Comparison of ENCODE assay signal across 19 cellular contexts in genomic region chr7:5453566-5454075, GRCh38. TPM values are rescaled to one million over a fixed set of nuclear protein-coding genes. Genes with fewer than 3 reads are reported as not detected.
DNase-seq lines count a peak whose midpoint lies in the region; ATAC-seq, FAIRE-seq and TF ChIP-seq lines count a peak whose summit lies in the region.
"Had no signal": no experiment of that assay in that cellular context is flagged by ENCODE, and none has a peak within 500 bp of the region (broad histone marks: within the 10 kb centered on the region; RNA-seq: fewer than 3 reads in every experiment).

No MANE protein-coding gene starts in this region.

- H3K27me3 ChIP-seq in HepG2 (ENCODE audit: control insufficient read depth in 1 of 2, insufficient read depth in 2 of 2, low read length in 2 of 2) (peaks cover 0 to 4% of the 10 kb centered on the region in 2 experiments; a peak in 4 of 5 replicates), right lobe of liver (no peaks in the 10 kb centered on the region), K562 (ENCODE audit: control insufficient read depth in 2 of 2, insufficient read depth in 2 of 2, low read length in 2 of 2) (no peaks in the 10 kb centered on the region), neural progenitor cell (no peaks in the 10 kb centered on the region)
- H3K27me3 ChIP-seq: BLaER1 had no signal

- H3K27ac Mint-ChIP-seq in neural progenitor cell, result no peak overlapping the region
- H3K27ac Mint-ChIP-seq in stimulated activated naive B cell treated with anti-CD40 and anti-IgM and Interleukin-4, amounts not matched to agents 10 μg/mL and 1 μg/mL and 100 μg/mL, for 72 hours, result no peak overlapping the region
- H3K27ac Mint-ChIP-seq: CD14-positive monocyte, HFFc6, IgD-negative memory B cell had no signal

- peak overlapping the region; percentile 21 for H3K4me3 Mint-ChIP-seq in neural progenitor cell
- H3K4me3 Mint-ChIP-seq in stimulated activated naive B cell treated with anti-CD40 and anti-IgM and Interleukin-4, amounts not matched to agents 10 μg/mL and 1 μg/mL and 100 μg/mL, for 72 hours, result no peak overlapping the region
- H3K4me3 Mint-ChIP-seq: CD14-positive monocyte; CD4-positive, alpha-beta memory T cell; HFFc6; IgD-negative memory B cell had no signal

- no peak overlapping the region for H3K4me3 ChIP-seq in HepG2 (replicated peaks in 1 of 3; ENCODE audit: insufficient read depth in 1 of 3, low read depth in 2 of 3, low read length in 3 of 3)
- H3K4me3 ChIP-seq in right lobe of liver, result no peak overlapping the region
- H3K4me3 ChIP-seq in K562, result no peak overlapping the region
- no peak overlapping the region for H3K4me3 ChIP-seq in neural progenitor cell
- H3K4me3 ChIP-seq: A549, BLaER1, GM23248 had no signal

- no peak overlapping the region for H2AFZ ChIP-seq in HepG2 (ENCODE audit: low read length)
- H2AFZ ChIP-seq in K562 (ENCODE audit: low read depth, low read length), result peak overlapping the region; percentile 25; the same call in 1 of the 2 replicates
- no peak overlapping the region for H2AFZ ChIP-seq in neural progenitor cell (replicated peaks)
- H2AFZ ChIP-seq: GM23248 had no signal

- in situ Hi-C loops in HepG2 (cut with HindIII; ENCODE audit: extremely low pct_ligation_motif_present, low pct_unique_long_range_greater_than_20kb), result loop anchor here (5.0 to 25.0 kb wide), 3 partner anchors 86 to 316 kb away; no protein-coding TSS in a partner anchor
- in situ Hi-C loops in K562 (cut with MboI), result no loop called here

- H3K4me1 ChIP-seq in HepG2 (ENCODE audit: insufficient read depth, low read length) (peaks cover 29% of the 10 kb centered on the region), right lobe of liver (no peaks in the 10 kb centered on the region), K562 (replicated peaks in 1 of 2; ENCODE audit: control insufficient read depth in 2 of 2, insufficient read depth in 2 of 2, low read length in 2 of 2) (peaks cover 35 to 69% of the 10 kb centered on the region in 2 experiments), neural progenitor cell (peaks cover 10% of the 10 kb centered on the region)

- H3K9me3 Mint-ChIP-seq in neural progenitor cell, result no peaks in the 10 kb centered on the region
- H3K9me3 Mint-ChIP-seq in stimulated activated naive B cell treated with anti-CD40 and anti-IgM and Interleukin-4, amounts not matched to agents 10 μg/mL and 1 μg/mL and 100 μg/mL, for 72 hours, result peaks cover 0 to 1% of the 10 kb centered on the region in 2 donors
- H3K9me3 Mint-ChIP-seq: CD4-positive, alpha-beta memory T cell; HFFc6 had no signal

- H3K4me1 Mint-ChIP-seq in neural progenitor cell, result peaks cover 35% of the 10 kb centered on the region
- peaks cover 5 to 13% of the 10 kb centered on the region in 2 donors for H3K4me1 Mint-ChIP-seq in stimulated activated naive B cell treated with anti-CD40 and anti-IgM and Interleukin-4, amounts not matched to agents 10 μg/mL and 1 μg/mL and 100 μg/mL, for 72 hours
- H3K4me1 Mint-ChIP-seq: CD4-positive, alpha-beta memory T cell; IgD-negative memory B cell had no signal

- H4K20me1 ChIP-seq in HepG2 (ENCODE audit: insufficient read depth, low read length), result peaks cover 3% of the 10 kb centered on the region; the same call in 1 of the 2 replicates
- H4K20me1 ChIP-seq in K562 (replicated peaks; ENCODE audit: control insufficient read depth, insufficient read depth, low read length), result no peaks in the 10 kb centered on the region
- no peaks in the 10 kb centered on the region for H4K20me1 ChIP-seq in neural progenitor cell (ENCODE audit: low read depth)
- H4K20me1 ChIP-seq: BLaER1 had no signal

- TF ChIP-seq EP300 in HepG2 (IDR thresholded peaks at IDR 0.05; ENCODE audit: low read depth in 2 of 2, low read length in 2 of 2), result no peak
- TF ChIP-seq EP300 in HepG2 (CRISPR knock-in tag; IDR thresholded peaks at IDR 0.05; ENCODE audit: borderline replicate concordance), result no peak
- no peak for TF ChIP-seq EP300 in K562 (IDR thresholded peaks at IDR 0.05; ENCODE audit: low read length)

- H3K36me3 Mint-ChIP-seq in neural progenitor cell, result no peaks in the 10 kb centered on the region
- peaks cover 3 to 13% of the 10 kb centered on the region in 2 donors for H3K36me3 Mint-ChIP-seq in stimulated activated naive B cell treated with anti-CD40 and anti-IgM and Interleukin-4, amounts not matched to agents 10 μg/mL and 1 μg/mL and 100 μg/mL, for 72 hours

- FAIRE-seq in HepG2 (lab: Jason Lieb, UNC) (no peak), K562 (lab: Jason Lieb, UNC) (no peak), urothelium cell line (lab: Jason Lieb, UNC) (peak; percentile 71)
- FAIRE-seq: A549, H54, HTR-8/SVneo had no signal

- H3F3A ChIP-seq in neural progenitor cell (ENCODE audit: low read depth), result peaks cover 12% of the 10 kb centered on the region

- no peak overlapping the region for H3K4me2 ChIP-seq in HepG2 (ENCODE audit: low read depth, low read length)
- peak overlapping the region; percentile 33 for H3K4me2 ChIP-seq in K562 (ENCODE audit: insufficient read depth, low read length)
- no peak overlapping the region for H3K4me2 ChIP-seq in neural progenitor cell
- H3K4me2 ChIP-seq: A549, BLaER1 had no signal

- no peaks in the 10 kb centered on the region for H3K9me3 ChIP-seq in HepG2 (ENCODE audit: low read length)
- no peaks in the 10 kb centered on the region for H3K9me3 ChIP-seq in right lobe of liver
- no peaks in the 10 kb centered on the region for H3K9me3 ChIP-seq in K562 (replicated peaks; ENCODE audit: control insufficient read depth, insufficient read depth, low read depth, low read length)
- H3K9me3 ChIP-seq in neural progenitor cell (ENCODE audit: low read depth), result no peaks in the 10 kb centered on the region
- H3K9me3 ChIP-seq: A549, BLaER1 had no signal

- TF ChIP-seq CTCF in HepG2 (CRISPR knock-in tag; IDR thresholded peaks at IDR 0.05) (no peak), right lobe of liver (IDR thresholded peaks at IDR 0.05) (no peak), K562 (IDR thresholded peaks at IDR 0.05 in 2 of 3, conservative IDR thresholded peaks at IDR 0.05 in 1 of 3; ENCODE audit: insufficient read depth in 2 of 3, low read depth in 1 of 3, low read length in 3 of 3) (no peak), neural progenitor cell (IDR thresholded peaks at IDR 0.05) (no peak)

- WGBS in HepG2 (ENCODE audit: low lambda C conversion rate), result 65% methylated on average over 4 of the region's 5 CpGs
- 89% methylated on average over 4 of the region's 5 CpGs for WGBS in right lobe of liver (ENCODE audit: insufficient coverage, low coverage, low lambda C conversion rate, missing lambda C conversion rate)
- 65% methylated on average over 4 of the region's 5 CpGs for WGBS in K562 (ENCODE audit: insufficient coverage, low coverage, missing lambda C conversion rate)

- no peak for TF ChIP-seq RAD21 in HepG2 (CRISPR knock-in tag; IDR thresholded peaks at IDR 0.05)
- TF ChIP-seq RAD21 in K562 (CRISPR knock-in tag; conservative IDR thresholded peaks at IDR 0.05 in 1 of 2, IDR thresholded peaks at IDR 0.05 in 1 of 2), result no peak

- intact Hi-C loops in HepG2 (cut with micrococcal nuclease; ENCODE audit: unreplicated experiment) (no loop called here), right lobe of liver (cut with DNase I) (loop anchor here in 1 of 2 donors (10.0 kb wide), 1 partner anchor 219 kb away; no protein-coding TSS in a partner anchor), K562 (cut with micrococcal nuclease) (loop anchor here (10.0 kb wide), 1 partner anchor 209 kb away; no protein-coding TSS in a partner anchor)

- H3K27me3 Mint-ChIP-seq in neural progenitor cell (ENCODE audit: insufficient read depth, low read depth), result peaks cover 8% of the 10 kb centered on the region
- peaks cover 21 to 40% of the 10 kb centered on the region in 2 donors for H3K27me3 Mint-ChIP-seq in stimulated activated naive B cell treated with anti-CD40 and anti-IgM and Interleukin-4, amounts not matched to agents 10 μg/mL and 1 μg/mL and 100 μg/mL, for 72 hours

- POLR2A ChIA-PET in HepG2 (lab: Yijun Ruan, JAX), result no interaction called here
- POLR2A ChIA-PET in K562 (lab: Yijun Ruan, JAX), result interaction anchor here (3.5 kb wide), 1 partner anchor 12 kb away, joined by 16 read pairs; no protein-coding TSS in a partner anchor

- H3K79me2 ChIP-seq in HepG2 (ENCODE audit: insufficient read depth, low read length) (no peaks in the 10 kb centered on the region), K562 (ENCODE audit: control insufficient read depth, insufficient read depth, low read length) (no peaks in the 10 kb centered on the region), neural progenitor cell (ENCODE audit: low read depth) (no peaks in the 10 kb centered on the region)

- H3K27ac ChIP-seq in HepG2 (ENCODE audit: extremely low read length, insufficient read depth, low read length) (no peak overlapping the region), right lobe of liver (no peak overlapping the region), K562 (ENCODE audit: extremely low read depth, low read depth, low read length) (peak overlapping the region; percentile 57; the same call in 2 of the 3 replicates), neural progenitor cell (no peak overlapping the region)
- H3K27ac ChIP-seq: 22Rv1, BLaER1, GM23248 had no signal

- BruUV-seq in HepG2 (replicated peaks; lab: Mats Ljungman, UMichigan) (no TSS peak), K562 (replicated peaks; lab: Mats Ljungman, UMichigan) (no TSS peak)

- DNase-seq in HepG2 (ENCODE audit: low spot score) (no peak), right lobe of liver (no peak), K562 (ENCODE audit: extremely low read depth in 1 of 4, low spot score in 3 of 4) (no peak), neural progenitor cell (ENCODE audit: low spot score) (no peak), urothelium cell line (ENCODE audit: low spot score) (no peak), amniotic stem cell (lab: John Stamatoyannopoulos, UW) (no peak)
- DNase-seq in stimulated activated naive B cell treated with anti-CD40 and anti-IgM and Interleukin-4, amounts not matched to agents 10 μg/mL and 1 μg/mL and 100 μg/mL, for 72 hours, result no peak
- DNase-seq: CD4-positive, alpha-beta memory T cell; DMS79 treated with DMSO at 0.1 percent for 48 hours had no signal

- ATAC-seq in HepG2 (no peak), right lobe of liver (no peak), K562 (no peak), GM21526 (IDR thresholded peaks at IDR 0.05; ENCODE audit: low FRiP score, unreplicated experiment) (no peak)
- no peak for ATAC-seq in stimulated activated naive B cell treated with anti-CD40 and anti-IgM and Interleukin-4, amounts not matched to agents 10 μg/mL and 1 μg/mL and 100 μg/mL, for 72 hours (replicated peaks)
- ATAC-seq: A549 had no signal

- H3K9me1 ChIP-seq in K562 (ENCODE audit: control insufficient read depth, insufficient read depth, low read length), result no peaks in the 10 kb centered on the region

- no peaks in the 10 kb centered on the region for H3K36me3 ChIP-seq in HepG2 (replicated peaks in 1 of 2; ENCODE audit: control insufficient read depth in 1 of 2, insufficient read depth in 2 of 2, low read length in 2 of 2)
- H3K36me3 ChIP-seq in right lobe of liver, result no peaks in the 10 kb centered on the region
- no peaks in the 10 kb centered on the region for H3K36me3 ChIP-seq in K562 (ENCODE audit: control insufficient read depth, insufficient read depth, low read length)
- no peaks in the 10 kb centered on the region for H3K36me3 ChIP-seq in neural progenitor cell
- H3K36me3 ChIP-seq: BLaER1 had no signal

- TF ChIP-seq POLR2A in HepG2 (IDR thresholded peaks at IDR 0.05; ENCODE audit: insufficient read depth in 1 of 2, low read depth in 2 of 2, low read length in 2 of 2) (no peak), right lobe of liver (IDR thresholded peaks at IDR 0.05) (no peak), K562 (conservative IDR thresholded peaks at IDR 0.05) (no peak)

- CTCF ChIA-PET in HepG2 (lab: Yijun Ruan, JAX; ENCODE audit: low intra/inter-chr PET ratio, low total read pairs), result no interaction called here
- CTCF ChIA-PET in K562 (lab: Yijun Ruan, JAX; ENCODE audit: low intra/inter-chr PET ratio), result no interaction called here

- H3K9ac ChIP-seq in HepG2 (ENCODE audit: insufficient read depth, low read depth, low read length), result no peak overlapping the region
- H3K9ac ChIP-seq in K562 (ENCODE audit: insufficient read depth in 1 of 2, low read depth in 2 of 2, low read length in 2 of 2), result peak overlapping the region; percentile 13 to 28; a peak in 2 of 4 replicates
- no peak overlapping the region for H3K9ac ChIP-seq in neural progenitor cell
- H3K9ac ChIP-seq: BLaER1, GM23248 had no signal

RNA-seq across cellular contexts. Expression of gene TNRC18, which starts 30.0 kb away (rescaled TPM):
- total RNA-seq in HepG2 (2016; rRNA removed; fragmentation: Illumina TruSeq; extraction: Trizol), result 12.8 and 17.4 TPM in 2 replicates
- total RNA-seq in HepG2 (2016; cell fraction: cytosol; rRNA removed; fragmentation: Illumina TruSeq; extraction: Trizol; ENCODE audit: low read depth), result 4.9 and 7.1 TPM in 2 replicates
- total RNA-seq in HepG2 (2016; cell fraction: insoluble cytoplasmic fraction; rRNA removed; fragmentation: Illumina TruSeq; extraction: Trizol), result 12.8 and 21.5 TPM in 2 replicates
- total RNA-seq in HepG2 (2016; cell fraction: membrane; rRNA removed; fragmentation: Illumina TruSeq; extraction: Trizol), result 4.9 and 5.6 TPM in 2 replicates
- total RNA-seq in HepG2 (2016; cell fraction: nucleus; rRNA removed; fragmentation: Illumina TruSeq; extraction: Trizol), result 28.3 and 34.0 TPM in 2 replicates
- polyA plus RNA-seq in HepG2 (2011; rRNA removed), result 10.9 and 11.7 TPM in 2 replicates
- polyA plus RNA-seq in HepG2 (2011; cell fraction: cytosol; rRNA removed), result 8.6 and 11.8 TPM in 2 replicates
- polyA plus RNA-seq in HepG2 (2011; cell fraction: nucleus; rRNA removed), result 65.7 and 102 TPM in 2 replicates
- polyA plus RNA-seq in HepG2 (2012), result 40.6 and 53.7 TPM in 2 replicates
- polyA plus RNA-seq in HepG2 (2016; cell fraction: cytosol; fragmentation: Illumina TruSeq; extraction: Trizol; ENCODE audit: low read depth), result 0.71 and 1.3 TPM in 2 replicates
- 16.6 and 19.8 TPM in 2 replicates for polyA plus RNA-seq in HepG2 (2016; cell fraction: insoluble cytoplasmic fraction; fragmentation: Illumina TruSeq; extraction: Trizol; ENCODE audit: low read depth)
- polyA plus RNA-seq in HepG2 (2016; cell fraction: membrane; fragmentation: Illumina TruSeq; extraction: Trizol; ENCODE audit: low read depth), result 0.82 and 1.2 TPM in 2 replicates
- polyA plus RNA-seq in HepG2 (2016; cell fraction: nucleus; fragmentation: Illumina TruSeq; extraction: Trizol; ENCODE audit: insufficient read depth, low read depth), result 58.8 and 59.2 TPM in 2 replicates
- polyA minus RNA-seq in HepG2 (2011; rRNA and poly(A)+ RNA removed; ENCODE audit: low replicate concordance), result 11.2 and 51.4 TPM in 2 replicates
- polyA minus RNA-seq in HepG2 (2011; cell fraction: cytosol; rRNA and poly(A)+ RNA removed), result 44.7 and 49.3 TPM in 2 replicates
- 49.2 and 54.8 TPM in 2 replicates for polyA minus RNA-seq in HepG2 (2011; cell fraction: nucleus; rRNA and poly(A)+ RNA removed)
- 10 to 100 TPM; 27.0 to 36.9 (median 30.5) TPM for total RNA-seq in right lobe of liver
- 41.9 and 74.6 TPM in 2 replicates for total RNA-seq in K562 (2011; cell fraction: chromatin; rRNA removed; ENCODE audit: low replicate concordance)
- 31.5 and 35.9 TPM in 2 replicates for total RNA-seq in K562 (2011; cell fraction: nucleolus; rRNA removed)
- 35.6 and 54.7 TPM in 2 replicates for total RNA-seq in K562 (2011; cell fraction: nucleoplasm; rRNA removed)
- total RNA-seq in K562 (2014; rRNA removed), result 14.3 and 18.0 TPM in 2 replicates
- total RNA-seq in K562 (2014; rRNA removed; fragmentation: Illumina TruSeq; extraction: Trizol), result 10.8 and 12.1 TPM in 2 replicates
- 19.8 and 23.5 TPM in 2 replicates for total RNA-seq in K562 (2015; rRNA removed; fragmentation: Illumina TruSeq; extraction: Trizol)
- total RNA-seq in K562 (2021), result 29.8 and 43.2 TPM in 2 replicates
- polyA plus RNA-seq in K562 (2011; rRNA removed), result 3.2 and 4.2 TPM in 2 replicates
- polyA plus RNA-seq in K562 (2011; cell fraction: cytosol; rRNA removed), result 3.5 and 8.3 TPM in 2 replicates
- 12.6 and 17.1 TPM in 2 replicates for polyA plus RNA-seq in K562 (2011; cell fraction: nucleus; rRNA removed)
- polyA plus RNA-seq in K562 (2012), result 25.7 and 34.0 TPM in 2 replicates
- 22.3 and 22.7 TPM in 2 replicates for polyA plus RNA-seq in K562 (2014; fragmentation: Illumina TruSeq; extraction: Trizol)
- polyA plus RNA-seq in K562 (2014; fragmentation: Nextera tagmentation; extraction: Ambion mirVana), result under 1 TPM; 0.03 TPM
- polyA plus RNA-seq in K562 (2014; rRNA removed), result 19.2 and 27.2 TPM in 2 replicates
- polyA minus RNA-seq in K562 (2011; rRNA and poly(A)+ RNA removed), result 10.0 and 10.2 TPM in 2 replicates
- 18.2 and 26.2 TPM in 2 replicates for polyA minus RNA-seq in K562 (2011; cell fraction: cytosol; rRNA and poly(A)+ RNA removed)
- polyA minus RNA-seq in K562 (2011; cell fraction: nucleus; rRNA and poly(A)+ RNA removed), result 11.3 and 12.7 TPM in 2 replicates
- total RNA-seq in neural progenitor cell (ENCODE audit: low replicate concordance), result 16.1 and 27.2 TPM in 2 replicates

RNA-seq across cellular contexts. Expression of gene FBXL18, which starts 60.0 kb away (rescaled TPM):
- total RNA-seq in HepG2 (2016; rRNA removed; fragmentation: Illumina TruSeq; extraction: Trizol), result 3.9 TPM in 2 replicates
- 1.1 and 1.6 TPM in 2 replicates for total RNA-seq in HepG2 (2016; cell fraction: cytosol; rRNA removed; fragmentation: Illumina TruSeq; extraction: Trizol; ENCODE audit: low read depth)
- total RNA-seq in HepG2 (2016; cell fraction: insoluble cytoplasmic fraction; rRNA removed; fragmentation: Illumina TruSeq; extraction: Trizol), result 3.7 and 4.0 TPM in 2 replicates
- 1.5 and 2.0 TPM in 2 replicates for total RNA-seq in HepG2 (2016; cell fraction: membrane; rRNA removed; fragmentation: Illumina TruSeq; extraction: Trizol)
- total RNA-seq in HepG2 (2016; cell fraction: nucleus; rRNA removed; fragmentation: Illumina TruSeq; extraction: Trizol), result 2.9 and 3.3 TPM in 2 replicates
- polyA plus RNA-seq in HepG2 (2011; rRNA removed), result 1.1 and 1.5 TPM in 2 replicates
- polyA plus RNA-seq in HepG2 (2011; cell fraction: cytosol; rRNA removed), result 0.63 and 1.1 TPM in 2 replicates
- polyA plus RNA-seq in HepG2 (2011; cell fraction: nucleus; rRNA removed), result 4.2 and 7.3 TPM in 2 replicates
- polyA plus RNA-seq in HepG2 (2012), result 1.5 and 2.0 TPM in 2 replicates
- polyA plus RNA-seq in HepG2 (2016; cell fraction: cytosol; fragmentation: Illumina TruSeq; extraction: Trizol; ENCODE audit: low read depth), result 0.17 and 0.19 TPM in 2 replicates
- 1.4 and 2.4 TPM in 2 replicates for polyA plus RNA-seq in HepG2 (2016; cell fraction: insoluble cytoplasmic fraction; fragmentation: Illumina TruSeq; extraction: Trizol; ENCODE audit: low read depth)
- polyA plus RNA-seq in HepG2 (2016; cell fraction: membrane; fragmentation: Illumina TruSeq; extraction: Trizol; ENCODE audit: low read depth), result 0.11 and 0.30 TPM in 2 replicates
- 2.1 and 2.5 TPM in 2 replicates for polyA plus RNA-seq in HepG2 (2016; cell fraction: nucleus; fragmentation: Illumina TruSeq; extraction: Trizol; ENCODE audit: insufficient read depth, low read depth)
- 9.2 and 12.0 TPM in 2 replicates for polyA minus RNA-seq in HepG2 (2011; rRNA and poly(A)+ RNA removed; ENCODE audit: low replicate concordance)
- polyA minus RNA-seq in HepG2 (2011; cell fraction: cytosol; rRNA and poly(A)+ RNA removed), result 3.7 and 4.0 TPM in 2 replicates
- polyA minus RNA-seq in HepG2 (2011; cell fraction: nucleus; rRNA and poly(A)+ RNA removed), result 4.1 and 4.5 TPM in 2 replicates
- 1 to 10 TPM; 3.5 to 8.5 (median 4.7) TPM for total RNA-seq in right lobe of liver
- 15.8 and 38.3 TPM in 2 replicates for total RNA-seq in K562 (2011; cell fraction: chromatin; rRNA removed; ENCODE audit: low replicate concordance)
- total RNA-seq in K562 (2011; cell fraction: nucleolus; rRNA removed), result 22.5 and 24.8 TPM in 2 replicates
- total RNA-seq in K562 (2011; cell fraction: nucleoplasm; rRNA removed), result 13.9 and 14.8 TPM in 2 replicates
- 3.5 and 4.5 TPM in 2 replicates for total RNA-seq in K562 (2014; rRNA removed)
- 1.4 and 1.5 TPM in 2 replicates for total RNA-seq in K562 (2014; rRNA removed; fragmentation: Illumina TruSeq; extraction: Trizol)
- total RNA-seq in K562 (2015; rRNA removed; fragmentation: Illumina TruSeq; extraction: Trizol), result 2.6 and 2.7 TPM in 2 replicates
- total RNA-seq in K562 (2021), result 13.4 and 14.2 TPM in 2 replicates
- polyA plus RNA-seq in K562 (2011; rRNA removed), result 1.2 and 3.0 TPM in 2 replicates
- 2.0 and 4.8 TPM in 2 replicates for polyA plus RNA-seq in K562 (2011; cell fraction: cytosol; rRNA removed)
- polyA plus RNA-seq in K562 (2011; cell fraction: nucleus; rRNA removed), result 3.8 and 7.6 TPM in 2 replicates
- 5.4 and 6.2 TPM in 2 replicates for polyA plus RNA-seq in K562 (2012)
- polyA plus RNA-seq in K562 (2014; fragmentation: Illumina TruSeq; extraction: Trizol), result 2.2 and 3.2 TPM in 2 replicates
- polyA plus RNA-seq in K562 (2014; fragmentation: Nextera tagmentation; extraction: Ambion mirVana), result under 1 TPM; 0.25 to 0.31 TPM
- 5.2 and 5.7 TPM in 2 replicates for polyA plus RNA-seq in K562 (2014; rRNA removed)
- 1.7 and 2.2 TPM in 2 replicates for polyA minus RNA-seq in K562 (2011; rRNA and poly(A)+ RNA removed)
- polyA minus RNA-seq in K562 (2011; cell fraction: cytosol; rRNA and poly(A)+ RNA removed), result 5.8 and 6.3 TPM in 2 replicates
- 5.0 and 6.2 TPM in 2 replicates for polyA minus RNA-seq in K562 (2011; cell fraction: nucleus; rRNA and poly(A)+ RNA removed)
- 3.3 and 6.7 TPM in 2 replicates for total RNA-seq in neural progenitor cell (ENCODE audit: low replicate concordance)

Comparison
In these comparisons a context has a peak if more than half of its experiments do, and no peak if none do; other contexts are left out.
1. H3K9ac ChIP-seq: peak in K562 (2 of 2); none in HepG2 (single experiment) and neural progenitor cell (single experiment).
2. Of the 241 proteins assayed by ChIP-seq in both HepG2 and K562: peak only in HepG2: none; only in K562: KDM1A; in both: ZNF121; in neither: 239.